8 cellular contexts compared by ENCODE assay signal in genomic region chr11:59615132-59615636, GRCh38. TPM values are rescaled to one million over a fixed set of nuclear protein-coding genes. Genes with fewer than 3 reads are reported as not detected.
DNase-seq lines count a peak whose midpoint lies in the region; ATAC-seq and TF ChIP-seq lines count a peak whose summit lies in the region.

No MANE protein-coding gene starts in this region.

- peak overlapping the region; percentile 96 for H3K27ac Mint-ChIP-seq in activated naive CD4-positive, alpha-beta T cell treated with anti-CD3 and anti-CD28 coated beads, Interleukin-2, amount 50 U/mL, for 24 hours

- H3K27me3 Mint-ChIP-seq in activated naive CD4-positive, alpha-beta T cell treated with anti-CD3 and anti-CD28 coated beads, Interleukin-2, amount 50 U/mL, for 24 hours, result no peaks in the 10 kb centered on the region

- no peak for TF ChIP-seq CTCF in uterus (IDR thresholded peaks at IDR 0.05)

- no peaks in the 10 kb centered on the region for H3K36me3 ChIP-seq in uterus

- H3K36me3 Mint-ChIP-seq in activated naive CD4-positive, alpha-beta T cell treated with anti-CD3 and anti-CD28 coated beads, Interleukin-2, amount 50 U/mL, for 24 hours, result peaks cover 8% of the 10 kb centered on the region

- TF ChIP-seq POLR2A in uterus (IDR thresholded peaks at IDR 0.05), result no peak

- intact Hi-C loops in left cardiac atrium (cut with DNase I), result loop anchor here in 1 of 2 donors (10.0 kb wide), 1 partner anchor 50 kb away; the partner anchor contains the start of gene PATL1
- intact Hi-C loops in uterus (cut with DNase I; ENCODE audit: low total_unique reads), result loop anchor here (10.0 kb wide), 1 partner anchor 50 kb away; the partner anchor contains the start of gene PATL1

- DNase-seq in NCI-H2107 treated with DMSO at 0.1 percent for 48 hours (lab: John Stamatoyannopoulos, UW; ENCODE audit: unreplicated experiment) (peak; percentile 27), NCI-H2107 (lab: John Stamatoyannopoulos, UW) (no peak), RPMI7951 (ENCODE audit: low read depth) (peak; percentile 13), left cardiac atrium (peak; percentile 53), putamen (ENCODE audit: low spot score) (peak; percentile 48), uterus (peak; percentile 44 to 52)

- peaks cover 0 to 4% of the 10 kb centered on the region in 2 donors for H3K4me1 ChIP-seq in uterus

- H3K27ac ChIP-seq in uterus, result peak overlapping the region; percentile 90 to 99

- no peaks in the 10 kb centered on the region for H3K9me3 Mint-ChIP-seq in activated naive CD4-positive, alpha-beta T cell treated with anti-CD3 and anti-CD28 coated beads, Interleukin-2, amount 50 U/mL, for 24 hours

- peaks cover 51% of the 10 kb centered on the region for H3K4me1 Mint-ChIP-seq in activated naive CD4-positive, alpha-beta T cell treated with anti-CD3 and anti-CD28 coated beads, Interleukin-2, amount 50 U/mL, for 24 hours

- H3K9me3 ChIP-seq in uterus, result no peaks in the 10 kb centered on the region

- peak; percentile 14 for ATAC-seq in HG03159 (IDR thresholded peaks at IDR 0.05; ENCODE audit: unreplicated experiment)
- no peak for ATAC-seq in left cardiac atrium

- H3K4me3 ChIP-seq in uterus, result peak overlapping the region; percentile 81 to 97

- H3K4me3 Mint-ChIP-seq in activated naive CD4-positive, alpha-beta T cell treated with anti-CD3 and anti-CD28 coated beads, Interleukin-2, amount 50 U/mL, for 24 hours, result peak overlapping the region; percentile 100

- H3K27me3 ChIP-seq in uterus, result no peaks in the 10 kb centered on the region

RNA-seq across cellular contexts. Expression of gene OSBP, which starts 0.4 kb away (rescaled TPM):
- total RNA-seq in RPMI7951 (2014; rRNA removed; shearing (Covaris generic)), result 20.4 and 20.8 TPM in 2 replicates
- total RNA-seq in left cardiac atrium, result 10 to 100 TPM; 31.7 to 37.8 TPM
- 10 to 100 TPM; 27.4 to 51.0 (median 41.9) TPM for total RNA-seq in uterus

RNA-seq across cellular contexts. Expression of gene PATL1, which starts 53.7 kb away (rescaled TPM):
- total RNA-seq in RPMI7951 (2014; rRNA removed; shearing (Covaris generic)), result 23.9 and 39.5 TPM in 2 replicates
- total RNA-seq in left cardiac atrium (10 to 100 TPM; 21.6 to 28.2 TPM), uterus (10 to 100 TPM in 2 of 4 donors, 1 to 10 TPM in 2; 3.5 to 43.0 (median 17.3) TPM)
